ENCODE assay signal across 8 cellular contexts in the genomic region with DNA sequence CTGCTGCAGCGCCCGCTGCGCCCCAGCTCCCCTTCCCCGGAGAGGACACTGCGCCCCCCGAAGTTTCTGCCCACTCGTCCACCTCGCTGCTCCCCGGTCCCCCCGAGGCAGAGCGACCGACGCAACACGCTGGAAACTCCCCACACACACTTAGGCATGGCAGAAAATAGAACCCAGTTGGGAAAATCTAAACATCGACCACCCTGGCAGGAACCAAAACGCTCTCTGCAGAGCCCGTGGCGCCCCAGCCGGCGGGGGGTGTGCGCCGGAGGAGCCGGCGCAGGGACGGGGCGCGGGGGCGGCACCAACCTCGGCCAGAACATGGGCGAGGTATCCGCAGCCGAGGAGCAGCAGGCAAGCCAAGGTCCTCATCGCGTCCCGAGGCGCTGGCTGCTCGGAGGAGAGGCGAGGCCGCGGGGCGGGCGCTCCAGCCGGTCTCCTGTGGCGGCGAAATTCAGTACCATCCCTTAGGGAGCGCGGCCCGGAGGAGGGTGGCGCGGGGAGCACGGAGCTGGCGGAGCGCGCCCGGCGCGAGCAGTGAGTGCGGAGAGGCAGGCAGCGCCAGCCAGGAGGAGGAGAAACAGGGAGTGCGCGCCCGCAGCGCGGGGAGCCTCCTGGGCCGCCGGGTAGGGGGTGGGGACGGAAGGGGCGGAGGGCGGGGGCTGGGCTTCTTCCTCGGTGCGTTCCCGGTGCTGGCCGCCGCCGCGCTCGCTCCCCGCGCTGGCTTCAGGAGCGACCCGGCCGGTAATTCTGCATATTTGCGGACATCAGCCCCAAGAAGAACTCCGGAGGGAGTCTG. TPM values are rescaled to one million over a fixed set of nuclear protein-coding genes. Genes with fewer than 3 reads are reported as not detected.
DNase-seq lines count a peak whose midpoint lies in the region; ATAC-seq, FAIRE-seq and TF ChIP-seq lines count a peak whose summit lies in the region.

No MANE protein-coding gene starts in this region.

- no peak for TF ChIP-seq CTCF in HL-60 (IDR thresholded peaks at IDR 0.05; ENCODE audit: insufficient read depth, low read length)
- TF ChIP-seq CTCF in choroid plexus epithelial cell (conservative IDR thresholded peaks at IDR 0.05; ENCODE audit: low read depth, low read length), result no peak
- no peak for TF ChIP-seq CTCF in keratinocyte (optimal IDR thresholded peaks at IDR 0.05 in 1 of 3, IDR thresholded peaks at IDR 0.05 in 1 of 3, conservative IDR thresholded peaks at IDR 0.05 in 1 of 3; ENCODE audit: extremely low read depth in 1 of 3, insufficient read depth in 2 of 3, low read length in 3 of 3)

- FAIRE-seq in keratinocyte (lab: Jason Lieb, UNC), result no peak

- dilution Hi-C loops in keratinocyte (cut with MboI; ENCODE audit: extremely low pct_ligation_motif_present, low sequenced_read_pairs), result no loop called here

- H3K4me3 Mint-ChIP-seq in T-cell, result peak overlapping the region; percentile 71 to 78 (median 73)

- peaks cover 6 to 22% (median 12%) of the 10 kb centered on the region in 3 donors for H3K4me1 Mint-ChIP-seq in T-cell

- peak overlapping the region; percentile 79 for H3K9ac ChIP-seq in keratinocyte (ENCODE audit: control insufficient read depth, extremely low read depth, insufficient read depth, low read length)
- H3K9ac ChIP-seq in skeletal muscle tissue (ENCODE audit: low read depth in 1 of 3, low read length in 3 of 3), result peak overlapping the region; percentile 84 to 92 (median 87)

- H4K20me1 ChIP-seq in keratinocyte (ENCODE audit: control insufficient read depth, extremely low read depth, insufficient read depth, low read length), result peaks cover 7% of the 10 kb centered on the region

- ATAC-seq in T-cell (replicated peaks in 1 of 4), result peak; percentile 34 to 50 (median 39)

- POLR2A ChIA-PET in T-cell (lab: Charles Lee), result no interaction called here

- H3K4me1 ChIP-seq in keratinocyte (ENCODE audit: control insufficient read depth, extremely low read depth, insufficient read depth, low read length) (peaks cover 39% of the 10 kb centered on the region), skeletal muscle tissue (ENCODE audit: control insufficient read depth in 3 of 3, insufficient read depth in 3 of 3, low read length in 3 of 3) (peaks cover 26 to 48% (median 42%) of the 10 kb centered on the region in 3 donors)

- peaks cover 47% of the 10 kb centered on the region for H3K79me2 ChIP-seq in keratinocyte (ENCODE audit: control insufficient read depth, insufficient read depth, low read length)

- H3K36me3 ChIP-seq in keratinocyte (ENCODE audit: control insufficient read depth in 2 of 2, extremely low read depth in 1 of 2, insufficient read depth in 2 of 2, low read length in 2 of 2) (no peaks in the 10 kb centered on the region), skeletal muscle tissue (ENCODE audit: control insufficient read depth in 3 of 3, insufficient read depth in 3 of 3, low read length in 3 of 3) (no peaks in the 10 kb centered on the region)

- H3K27me3 Mint-ChIP-seq in T-cell, result peaks cover 13 to 46% of the 10 kb centered on the region in 2 donors

- no peaks in the 10 kb centered on the region for H3K9me3 ChIP-seq in keratinocyte (ENCODE audit: control insufficient read depth, low read depth, low read length)
- no peaks in the 10 kb centered on the region for H3K9me3 ChIP-seq in skeletal muscle tissue (ENCODE audit: control insufficient read depth in 3 of 3, low read length in 3 of 3)

- no peak overlapping the region for H3K27ac ChIP-seq in HL-60 (replicated peaks)
- H3K27ac ChIP-seq in keratinocyte (ENCODE audit: control insufficient read depth, insufficient read depth, low read length), result peak overlapping the region; percentile 49
- H3K27ac ChIP-seq in skeletal muscle tissue (ENCODE audit: low read depth, low read length), result peak overlapping the region; percentile 91

- DNase-seq in D341Med (ENCODE audit: low spot score) (peak; percentile 87), HL-60 (ENCODE audit: low read depth in 1 of 2, low spot score in 1 of 2) (peak in 1 of 2 experiments; percentile 36), T-cell (peak in 5 of 34 experiments; percentile 15 to 37 (median 23)), choroid plexus epithelial cell (ENCODE audit: low read depth) (peak; percentile 78), keratinocyte (ENCODE audit: low read depth, low spot score) (no peak), NCI-H774 (lab: John Stamatoyannopoulos, UW) (no peak), GM19240 (ENCODE audit: insufficient read length, low spot score) (no peak)

- peak overlapping the region; percentile 77 for H3K4me2 ChIP-seq in keratinocyte (ENCODE audit: control insufficient read depth, extremely low read depth, insufficient read depth, low read depth, low read length)

- H3K4me3 ChIP-seq in HL-60 (replicated peaks; ENCODE audit: insufficient read depth, low read length), result peak overlapping the region; percentile 37
- peak overlapping the region; percentile 69 for H3K4me3 ChIP-seq in choroid plexus epithelial cell (ENCODE audit: low read depth, low read length)
- peak overlapping the region; percentile 49 to 91 (median 77) for H3K4me3 ChIP-seq in keratinocyte (ENCODE audit: control insufficient read depth in 2 of 3, extremely low read depth in 1 of 3, insufficient read depth in 2 of 3, low read depth in 1 of 3, low read length in 3 of 3)
- peak overlapping the region; percentile 79 to 80 (median 80) for H3K4me3 ChIP-seq in skeletal muscle tissue (ENCODE audit: low read length in 3 of 3)

- H3K27ac Mint-ChIP-seq in T-cell, result no peak overlapping the region

- no peaks in the 10 kb centered on the region for H3K9me1 ChIP-seq in keratinocyte (ENCODE audit: control insufficient read depth, extremely low read depth, insufficient read depth, low read length)

- H3K27me3 ChIP-seq in HL-60 (ENCODE audit: insufficient read depth, poor library complexity, severe bottlenecking) (peaks cover 74% of the 10 kb centered on the region), keratinocyte (ENCODE audit: control insufficient read depth, extremely low read depth, insufficient read depth, low read length) (peaks cover 30% of the 10 kb centered on the region), skeletal muscle tissue (ENCODE audit: control insufficient read depth in 3 of 3, insufficient read depth in 3 of 3, low read length in 3 of 3) (peaks cover 0 to 2% (median 0%) of the 10 kb centered on the region in 3 donors)

- H3K36me3 Mint-ChIP-seq in T-cell, result no peaks in the 10 kb centered on the region

- no peaks in the 10 kb centered on the region for H3K9me3 Mint-ChIP-seq in T-cell

- no peak overlapping the region for H2AFZ ChIP-seq in keratinocyte (ENCODE audit: control insufficient read depth, low read length)

- CTCF ChIA-PET in T-cell (lab: Charles Lee), result no interaction called here

RNA-seq across cellular contexts. Expression of a gene that starts 0.8 kb away (rescaled TPM):
- under 1 TPM in 4 of 5 donors, not detected in 1; 0.58 to 0.85 (median 0.74) TPM for total RNA-seq in T-cell
- polyA plus RNA-seq in keratinocyte, result 12.4 to 22.6 TPM (median 14.8 TPM) in 3 replicates
- polyA plus RNA-seq in keratinocyte (2011; ENCODE audit: low read depth), result 10.9 TPM
- polyA plus RNA-seq in keratinocyte (2011; cell fraction: cytosol; rRNA removed), result 9.2 and 13.0 TPM in 2 replicates
- polyA plus RNA-seq in keratinocyte (2011; cell fraction: nucleus; rRNA removed), result 23.9 and 25.3 TPM in 2 replicates
- 13.5 and 21.9 TPM in 2 replicates for polyA plus RNA-seq in keratinocyte (2012; ENCODE audit: low replicate concordance)
- 36.1 to 45.4 TPM (median 43.7 TPM) in 3 replicates for polyA minus RNA-seq in keratinocyte
- 110 TPM for polyA minus RNA-seq in keratinocyte (2011; cell fraction: cytosol; rRNA and poly(A)+ RNA removed)
- polyA minus RNA-seq in keratinocyte (2011; cell fraction: nucleus; rRNA and poly(A)+ RNA removed), result 26.0 and 30.8 TPM in 2 replicates
- total RNA-seq in skeletal muscle tissue, result 44.4 TPM

Comparison
In these comparisons a context has a peak if more than half of its experiments do, and no peak if none do; other contexts are left out.
1. DNase-seq: peak in D341Med (single experiment) and choroid plexus epithelial cell (single experiment); none in keratinocyte (single experiment), NCI-H774 (single experiment) and GM19240 (single experiment).
2. RNA of a gene that starts 0.8 kb away (total RNA-seq): 44.4 TPM in skeletal muscle tissue (single experiment); 0.58 to 0.85 TPM in T-cell; every median in the first group is over 10 times any median in the second.
3. Peak in every context shown above with its lines, with median percentiles within 50 percentile points of each other: H3K4me3 ChIP-seq.